Comparison of ENCODE assay signal across 10 cellular contexts in genomic region chr3:152656207-152657001, GRCh38.
DNase-seq lines count a peak whose midpoint lies in the region.
"Had no signal": no experiment of that assay in that cellular context is flagged by ENCODE, and none has a peak within 500 bp of the region (broad histone marks: within the 10 kb centered on the region; RNA-seq: fewer than 3 reads in every experiment).

No MANE protein-coding gene starts in this region.

- in situ Hi-C loops in KBM-7 (cut with MboI; ENCODE audit: low pct_unique_long_range_greater_than_20kb, low sequenced_read_pairs) = no loop called here

- peak; percentile 44 for DNase-seq in Ammon's horn (ENCODE audit: low spot score)
- DNase-seq in KBM-7 = peak; percentile 74
- DNase-seq in left kidney (ENCODE audit: low read depth, low spot score) = peak; percentile 68
- DNase-seq in NCI-H1105 (lab: John Stamatoyannopoulos, UW) = no peak
- no peak for DNase-seq in HT-29 (ENCODE audit: low spot score)
- DNase-seq in NCI-H1417 treated with DMSO at 0.1 percent for 48 hours (lab: John Stamatoyannopoulos, UW) = no peak
- DNase-seq in activated CD8-positive, alpha-beta memory T cell treated with anti-CD3 and anti-CD28 coated beads, Interleukin-2, amount 50 U/mL, for 4 hours = no peak
- DNase-seq: NCI-H1092 treated with DMSO at 0.1 percent for 48 hours; stimulated activated naive CD8-positive, alpha-beta T cell treated with anti-CD3 and anti-CD28 coated beads, Interleukin-15, Interleukin-2, amounts not matched to agents 100 U/mL and 50 U/mL, for 24 hours had no signal

- peak overlapping the region; percentile 42 for H3K27ac ChIP-seq in cingulate gyrus (ENCODE audit: low read depth, low read length)

Comparison
In these comparisons a context has a peak if more than half of its experiments do, and no peak if none do; other contexts are left out.
1. DNase-seq: peak in Ammon's horn (single experiment), KBM-7 (single experiment) and left kidney (single experiment); none in NCI-H1105 (single experiment), HT-29 (single experiment), NCI-H1417 treated with DMSO at 0.1 percent for 48 hours (single experiment) and activated CD8-positive, alpha-beta memory T cell treated with anti-CD3 and anti-CD28 coated beads, Interleukin-2, amount 50 U/mL, for 4 hours (single experiment).